Comparison of ENCODE assay signal across 19 cellular contexts in genomic region chr1:184860535-184860934, GRCh38.
A peak's percentile ranks its signal among the peaks of the same experiment; 100 is the strongest.
DNase-seq lines count a peak whose midpoint lies in the region; ATAC-seq and TF ChIP-seq lines count a peak whose summit lies in the region.
"Had no signal": no experiment of that assay in that cellular context is flagged by ENCODE, and none has a peak within 500 bp of the region (broad histone marks: within the 10 kb centered on the region; RNA-seq: fewer than 3 reads in every experiment).

No MANE protein-coding gene starts in this region.

- H3K4me2 ChIP-seq in OCI-LY3 (ENCODE audit: low read length), result peak overlapping the region; percentile 85

- H3K4me3 ChIP-seq in heart left ventricle, result no peak overlapping the region
- no peak overlapping the region for H3K4me3 ChIP-seq in right cardiac atrium (ENCODE audit: low read length)
- 0 out of 2 replicates have a peak overlapping the region, but pooled peaks have one; percentile 4 for H3K4me3 ChIP-seq in OCI-LY3 (ENCODE audit: low read length)
- H3K4me3 ChIP-seq: MG63, uterus had no signal

- peak overlapping the region; percentile 71; the same call in 1 of the 2 replicates for H3K9ac ChIP-seq in OCI-LY3 (ENCODE audit: low read length)

- TF ChIP-seq POLR2A in heart left ventricle (IDR thresholded peaks at IDR 0.05), result no peak

- peaks cover 30% of the 10 kb centered on the region for H3K4me1 Mint-ChIP-seq in stimulated activated effector memory CD8-positive, alpha-beta T cell treated with anti-CD3 and anti-CD28 coated beads, Interleukin-12 subunit alpha, Interleukin-12 subunit beta, amount 100 ng/mL, for 72 hours

- H3K9me3 Mint-ChIP-seq in stimulated activated effector memory CD8-positive, alpha-beta T cell treated with anti-CD3 and anti-CD28 coated beads, Interleukin-12 subunit alpha, Interleukin-12 subunit beta, amount 100 ng/mL, for 72 hours, result no peaks in the 10 kb centered on the region
- H3K9me3 Mint-ChIP-seq: stimulated activated naive CD8-positive, alpha-beta T cell treated with anti-CD3 and anti-CD28 coated beads, Interleukin-15, Interleukin-2, amounts not matched to agents 100 ng/mL and 50 ng/mL, for 24 hours; T-helper 1 cell treated with Interleukin-12 subunit alpha and Interleukin-12 subunit beta and Interleukin-4 antibody, amounts not matched to agents 30 μg/mL and 1 μg/mL, for 36 hours had no signal

- peaks cover 20% of the 10 kb centered on the region for H3K36me3 Mint-ChIP-seq in stimulated activated effector memory CD8-positive, alpha-beta T cell treated with anti-CD3 and anti-CD28 coated beads, Interleukin-12 subunit alpha, Interleukin-12 subunit beta, amount 100 ng/mL, for 72 hours

- H3K27ac ChIP-seq in heart left ventricle (peak overlapping the region in 7 of 12 donors; percentile 5 to 37 (median 19)), right cardiac atrium (ENCODE audit: low read length) (no peak overlapping the region), OCI-LY3 (ENCODE audit: low read length) (peak overlapping the region; percentile 91)
- H3K27ac ChIP-seq: uterus had no signal

- ATAC-seq in heart left ventricle (no peak), right cardiac atrium (no peak), HG02588 (IDR thresholded peaks at IDR 0.05; ENCODE audit: unreplicated experiment) (peak; percentile 11)
- no peak for ATAC-seq in stimulated activated effector memory CD8-positive, alpha-beta T cell treated with anti-CD3 and anti-CD28 coated beads, Interleukin-12 subunit alpha, Interleukin-12 subunit beta, amount 100 ng/mL, for 72 hours

- H3K79me2 ChIP-seq in OCI-LY3 (ENCODE audit: low read length), result peaks cover 36% of the 10 kb centered on the region

- DNase-seq in heart left ventricle (no peak), right cardiac atrium (no peak), NCI-H345 treated with DMSO at 0.1 percent for 48 hours (lab: John Stamatoyannopoulos, UW; ENCODE audit: unreplicated experiment) (no peak), dermis blood vessel endothelial cell (no peak)
- no peak for DNase-seq in stimulated activated effector memory CD8-positive, alpha-beta T cell treated with anti-CD3 and anti-CD28 coated beads, Interleukin-12 subunit alpha, Interleukin-12 subunit beta, amount 100 ng/mL, for 72 hours (ENCODE audit: low spot score in 2 of 2)
- no peak for DNase-seq in activated CD8-positive, alpha-beta memory T cell treated with anti-CD3 and anti-CD28 coated beads, Interleukin-2, amount 50 U/mL, for 4 hours
- DNase-seq: activated CD4-positive, CD25-positive, alpha-beta regulatory T cell treated with anti-CD3 and anti-CD28 coated beads, Interleukin-2, amount 50 U/mL, for 72 hours; activated T-cell treated with anti-CD3 and anti-CD28 coated beads for 4 hours; central memory CD4-positive, alpha-beta T cell; COR-L47; GDM1; MG63; NCI-H2081; NCI-H748 treated with DMSO at 0.1 percent for 48 hours; uterus had no signal

- H2AFZ ChIP-seq in OCI-LY3 (ENCODE audit: low read depth, low read length), result no peak overlapping the region

- no peak for TF ChIP-seq CTCF in heart left ventricle (IDR thresholded peaks at IDR 0.05)
- no peak for TF ChIP-seq CTCF in OCI-LY3 (IDR thresholded peaks at IDR 0.05; ENCODE audit: low read depth, low read length)

- intact Hi-C loops in heart left ventricle (cut with DNase I) (loop anchor here in 1 of 10 donors (5.0 kb wide), 1 partner anchor 33 kb away; no protein-coding TSS in a partner anchor), right cardiac atrium (cut with DNase I) (no loop called here)

- H3K36me3 ChIP-seq in heart left ventricle (peaks cover 0 to 13% (median 0%) of the 10 kb centered on the region in 9 donors), OCI-LY3 (replicated peaks; ENCODE audit: low read depth, low read length) (peaks cover 42% of the 10 kb centered on the region)
- H3K36me3 ChIP-seq: MG63, uterus had no signal

- H4K20me1 ChIP-seq in OCI-LY3 (ENCODE audit: insufficient read depth, low read length), result no peaks in the 10 kb centered on the region

- H3K9me3 ChIP-seq in heart left ventricle, result no peaks in the 10 kb centered on the region
- no peaks in the 10 kb centered on the region for H3K9me3 ChIP-seq in right cardiac atrium (ENCODE audit: control insufficient read depth, low read length)
- no peaks in the 10 kb centered on the region for H3K9me3 ChIP-seq in OCI-LY3 (ENCODE audit: insufficient read depth, low read length)
- H3K9me3 ChIP-seq: MG63, uterus had no signal

- peak overlapping the region; percentile 63 for H3K27ac Mint-ChIP-seq in stimulated activated effector memory CD8-positive, alpha-beta T cell treated with anti-CD3 and anti-CD28 coated beads, Interleukin-12 subunit alpha, Interleukin-12 subunit beta, amount 100 ng/mL, for 72 hours
- H3K27ac Mint-ChIP-seq: stimulated activated naive CD8-positive, alpha-beta T cell treated with anti-CD3 and anti-CD28 coated beads, Interleukin-15, Interleukin-2, amounts not matched to agents 100 ng/mL and 50 ng/mL, for 24 hours; T-helper 1 cell treated with Interleukin-12 subunit alpha and Interleukin-12 subunit beta and Interleukin-4 antibody, amounts not matched to agents 30 μg/mL and 1 μg/mL, for 36 hours had no signal

- H3K27me3 ChIP-seq in heart left ventricle (no peaks in the 10 kb centered on the region), right cardiac atrium (ENCODE audit: control insufficient read depth, insufficient read depth) (no peaks in the 10 kb centered on the region), OCI-LY3 (ENCODE audit: low read depth, low read length) (no peaks in the 10 kb centered on the region)
- H3K27me3 ChIP-seq: MG63, uterus had no signal

- no peak overlapping the region for H3K4me3 Mint-ChIP-seq in stimulated activated effector memory CD8-positive, alpha-beta T cell treated with anti-CD3 and anti-CD28 coated beads, Interleukin-12 subunit alpha, Interleukin-12 subunit beta, amount 100 ng/mL, for 72 hours
- H3K4me3 Mint-ChIP-seq: stimulated activated naive CD8-positive, alpha-beta T cell treated with anti-CD3 and anti-CD28 coated beads, Interleukin-15, Interleukin-2, amounts not matched to agents 100 ng/mL and 50 ng/mL, for 24 hours; T-helper 1 cell treated with Interleukin-12 subunit alpha and Interleukin-12 subunit beta and Interleukin-4 antibody, amounts not matched to agents 30 μg/mL and 1 μg/mL, for 36 hours had no signal

- peaks cover 0 to 34% (median 12%) of the 10 kb centered on the region in 12 donors for H3K4me1 ChIP-seq in heart left ventricle
- H3K4me1 ChIP-seq in right cardiac atrium (ENCODE audit: control insufficient read depth, insufficient read depth, low read length), result peaks cover 5% of the 10 kb centered on the region
- H3K4me1 ChIP-seq in OCI-LY3 (ENCODE audit: low read length), result peaks cover 74% of the 10 kb centered on the region
- H3K4me1 ChIP-seq: uterus had no signal
